1 cellular context compared by ENCODE assay signal in the genomic region with DNA sequence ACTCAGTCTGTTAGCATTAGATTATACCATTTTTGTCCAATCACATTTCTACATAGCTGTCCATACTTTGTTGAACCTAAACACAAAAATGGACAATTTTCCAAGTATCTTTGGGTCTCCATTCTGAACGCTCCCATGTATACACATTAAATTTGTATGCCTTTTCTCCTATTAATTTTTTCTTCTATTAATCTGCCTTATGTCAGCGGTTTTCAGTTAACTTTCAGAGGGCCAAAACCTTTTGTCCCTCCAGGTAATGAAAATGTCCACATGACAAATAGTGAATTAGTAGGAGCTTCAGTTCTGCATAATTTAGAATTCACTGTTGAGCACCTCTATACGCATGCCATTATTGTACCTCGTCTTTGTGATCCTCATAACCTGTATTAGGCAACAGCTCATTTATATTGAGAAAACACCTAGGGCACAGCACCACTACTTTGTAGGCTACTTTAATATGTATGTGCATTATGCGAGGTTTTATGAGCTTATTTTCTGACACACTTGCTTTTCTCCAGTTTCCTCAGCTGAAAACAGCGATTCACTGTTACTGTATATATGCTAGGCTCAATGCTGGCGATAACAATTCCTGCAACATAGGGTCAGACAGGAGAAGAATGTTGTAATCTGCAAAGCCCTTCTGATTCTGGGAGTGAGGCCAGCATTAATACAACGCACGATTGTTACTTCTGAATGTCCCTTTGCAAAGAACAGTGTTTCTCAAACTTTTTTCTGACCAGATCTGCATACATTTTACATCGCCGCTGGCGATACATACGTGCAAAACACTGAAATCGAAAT.
TF ChIP-seq lines count a peak whose summit lies in the region.

No MANE protein-coding gene starts in this region.

TF ChIP-seq in K562, 482 proteins besides CTCF, POLR2A, EP300 and RAD21:
- TF ChIP-seq ZNF316 (IDR thresholded peaks at IDR 0.05) (peak; percentile 69; the same call in 1 of the 2 replicates), RCOR1 (IDR thresholded peaks at IDR 0.05; ENCODE audit: borderline replicate concordance in 1 of 2, low read depth in 2 of 2, low read length in 2 of 2) (0 out of 4 replicates have a peak, but pooled peaks of 1 of the 2 experiments have one; percentile 5), MAFF (IDR thresholded peaks at IDR 0.05; ENCODE audit: low read length) (peak; percentile 42), MAFG (tag; conservative IDR thresholded peaks at IDR 0.05) (peak; percentile 38; the same call in 1 of the 2 replicates), RBBP5 (IDR thresholded peaks at IDR 0.05; ENCODE audit: borderline replicate concordance, insufficient read depth, low read length, poor library complexity, severe bottlenecking) (peak; percentile 16), RBFOX2 (IDR thresholded peaks at IDR 0.05; ENCODE audit: low read depth, low read length) (no peak), CEBPG (CRISPR knock-in tag; IDR thresholded peaks at IDR 0.05) (no peak), CEBPG (tag; conservative IDR thresholded peaks at IDR 0.05 in 1 of 2, IDR thresholded peaks at IDR 0.05 in 1 of 2) (0 out of 4 replicates have a peak, but pooled peaks of 1 of the 2 experiments have one; percentile 10), KLF13 (tag; IDR thresholded peaks at IDR 0.05; ENCODE audit: borderline replicate concordance, low read depth) (no peak), C11orf30 (IDR thresholded peaks at IDR 0.05; ENCODE audit: low read depth) (peak; percentile 36)
- TF ChIP-seq, protein P1, sequence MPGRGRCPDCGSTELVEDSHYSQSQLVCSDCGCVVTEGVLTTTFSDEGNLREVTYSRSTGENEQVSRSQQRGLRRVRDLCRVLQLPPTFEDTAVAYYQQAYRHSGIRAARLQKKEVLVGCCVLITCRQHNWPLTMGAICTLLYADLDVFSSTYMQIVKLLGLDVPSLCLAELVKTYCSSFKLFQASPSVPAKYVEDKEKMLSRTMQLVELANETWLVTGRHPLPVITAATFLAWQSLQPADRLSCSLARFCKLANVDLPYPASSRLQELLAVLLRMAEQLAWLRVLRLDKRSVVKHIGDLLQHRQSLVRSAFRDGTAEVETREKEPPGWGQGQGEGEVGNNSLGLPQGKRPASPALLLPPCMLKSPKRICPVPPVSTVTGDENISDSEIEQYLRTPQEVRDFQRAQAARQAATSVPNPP (IDR thresholded peaks at IDR 0.05; ENCODE audit: borderline replicate concordance, insufficient read depth, insufficient read length): no peak
- TF ChIP-seq, protein P2, sequence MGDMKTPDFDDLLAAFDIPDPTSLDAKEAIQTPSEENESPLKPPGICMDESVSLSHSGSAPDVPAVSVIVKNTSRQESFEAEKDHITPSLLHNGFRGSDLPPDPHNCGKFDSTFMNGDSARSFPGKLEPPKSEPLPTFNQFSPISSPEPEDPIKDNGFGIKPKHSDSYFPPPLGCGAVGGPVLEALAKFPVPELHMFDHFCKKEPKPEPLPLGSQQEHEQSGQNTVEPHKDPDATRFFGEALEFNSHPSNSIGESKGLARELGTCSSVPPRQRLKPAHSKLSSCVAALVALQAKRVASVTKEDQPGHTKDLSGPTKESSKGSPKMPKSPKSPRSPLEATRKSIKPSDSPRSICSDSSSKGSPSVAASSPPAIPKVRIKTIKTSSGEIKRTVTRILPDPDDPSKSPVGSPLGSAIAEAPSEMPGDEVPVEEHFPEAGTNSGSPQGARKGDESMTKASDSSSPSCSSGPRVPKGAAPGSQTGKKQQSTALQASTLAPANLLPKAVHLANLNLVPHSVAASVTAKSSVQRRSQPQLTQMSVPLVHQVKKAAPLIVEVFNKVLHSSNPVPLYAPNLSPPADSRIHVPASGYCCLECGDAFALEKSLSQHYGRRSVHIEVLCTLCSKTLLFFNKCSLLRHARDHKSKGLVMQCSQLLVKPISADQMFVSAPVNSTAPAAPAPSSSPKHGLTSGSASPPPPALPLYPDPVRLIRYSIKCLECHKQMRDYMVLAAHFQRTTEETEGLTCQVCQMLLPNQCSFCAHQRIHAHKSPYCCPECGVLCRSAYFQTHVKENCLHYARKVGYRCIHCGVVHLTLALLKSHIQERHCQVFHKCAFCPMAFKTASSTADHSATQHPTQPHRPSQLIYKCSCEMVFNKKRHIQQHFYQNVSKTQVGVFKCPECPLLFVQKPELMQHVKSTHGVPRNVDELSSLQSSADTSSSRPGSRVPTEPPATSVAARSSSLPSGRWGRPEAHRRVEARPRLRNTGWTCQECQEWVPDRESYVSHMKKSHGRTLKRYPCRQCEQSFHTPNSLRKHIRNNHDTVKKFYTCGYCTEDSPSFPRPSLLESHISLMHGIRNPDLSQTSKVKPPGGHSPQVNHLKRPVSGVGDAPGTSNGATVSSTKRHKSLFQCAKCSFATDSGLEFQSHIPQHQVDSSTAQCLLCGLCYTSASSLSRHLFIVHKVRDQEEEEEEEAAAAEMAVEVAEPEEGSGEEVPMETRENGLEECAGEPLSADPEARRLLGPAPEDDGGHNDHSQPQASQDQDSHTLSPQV (IDR thresholded peaks at IDR 0.05): no peak
- TF ChIP-seq, protein P3, sequence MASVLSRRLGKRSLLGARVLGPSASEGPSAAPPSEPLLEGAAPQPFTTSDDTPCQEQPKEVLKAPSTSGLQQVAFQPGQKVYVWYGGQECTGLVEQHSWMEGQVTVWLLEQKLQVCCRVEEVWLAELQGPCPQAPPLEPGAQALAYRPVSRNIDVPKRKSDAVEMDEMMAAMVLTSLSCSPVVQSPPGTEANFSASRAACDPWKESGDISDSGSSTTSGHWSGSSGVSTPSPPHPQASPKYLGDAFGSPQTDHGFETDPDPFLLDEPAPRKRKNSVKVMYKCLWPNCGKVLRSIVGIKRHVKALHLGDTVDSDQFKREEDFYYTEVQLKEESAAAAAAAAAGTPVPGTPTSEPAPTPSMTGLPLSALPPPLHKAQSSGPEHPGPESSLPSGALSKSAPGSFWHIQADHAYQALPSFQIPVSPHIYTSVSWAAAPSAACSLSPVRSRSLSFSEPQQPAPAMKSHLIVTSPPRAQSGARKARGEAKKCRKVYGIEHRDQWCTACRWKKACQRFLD (CRISPR knock-in tag; IDR thresholded peaks at IDR 0.05): peak; percentile 12; the same call in 1 of the 2 replicates
- TF ChIP-seq, protein P4, sequence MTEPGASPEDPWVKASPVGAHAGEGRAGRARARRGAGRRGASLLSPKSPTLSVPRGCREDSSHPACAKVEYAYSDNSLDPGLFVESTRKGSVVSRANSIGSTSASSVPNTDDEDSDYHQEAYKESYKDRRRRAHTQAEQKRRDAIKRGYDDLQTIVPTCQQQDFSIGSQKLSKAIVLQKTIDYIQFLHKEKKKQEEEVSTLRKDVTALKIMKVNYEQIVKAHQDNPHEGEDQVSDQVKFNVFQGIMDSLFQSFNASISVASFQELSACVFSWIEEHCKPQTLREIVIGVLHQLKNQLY (CRISPR knock-in tag; conservative IDR thresholded peaks at IDR 0.05): no peak
TF ChIP-seq in K562: peak in this region for 8.
